Comparison of ENCODE assay signal across 8 cellular contexts in genomic region chr3:129182390-129183180, GRCh38. TPM values are rescaled to one million over a fixed set of nuclear protein-coding genes. Genes with fewer than 3 reads are reported as not detected.
DNase-seq lines count a peak whose midpoint lies in the region; ATAC-seq, FAIRE-seq and TF ChIP-seq lines count a peak whose summit lies in the region.

No MANE protein-coding gene starts in this region.

- ATAC-seq in HG02610 (IDR thresholded peaks at IDR 0.05; ENCODE audit: unreplicated experiment): no peak
- no peak for ATAC-seq in HG03095 (IDR thresholded peaks at IDR 0.05; ENCODE audit: unreplicated experiment)

- H3K4me2 ChIP-seq in MM.1S (ENCODE audit: low read depth, low read length): peak overlapping the region; percentile 93
- peak overlapping the region; percentile 88 for H3K4me2 ChIP-seq in astrocyte (ENCODE audit: low read length)

- peak overlapping the region; percentile 87 for H3K27ac Mint-ChIP-seq in astrocyte (ENCODE audit: unreplicated experiment)
- H3K27ac Mint-ChIP-seq in immature natural killer cell: peak overlapping the region; percentile 92 to 98 (median 98)

- H3K4me3 ChIP-seq in MM.1S (ENCODE audit: low read length) (peak overlapping the region; percentile 99), astrocyte (ENCODE audit: insufficient read depth, low read depth, low read length) (peak overlapping the region; percentile 96)

- H3K9ac ChIP-seq in ES-I3 (ENCODE audit: low read depth, low read length): peak overlapping the region; percentile 91
- H3K9ac ChIP-seq in MM.1S (ENCODE audit: low read length): peak overlapping the region; percentile 100
- peak overlapping the region; percentile 98 for H3K9ac ChIP-seq in astrocyte (ENCODE audit: low read length)

- H3K9me3 ChIP-seq in ES-I3 (ENCODE audit: control insufficient read depth, insufficient read depth, low read length) (no peaks in the 10 kb centered on the region), MM.1S (replicated peaks; ENCODE audit: insufficient read depth, low read length) (no peaks in the 10 kb centered on the region), astrocyte (ENCODE audit: insufficient read depth, low read depth, low read length) (no peaks in the 10 kb centered on the region)

- H3K27me3 Mint-ChIP-seq in astrocyte (ENCODE audit: low read depth, unreplicated experiment): no peaks in the 10 kb centered on the region
- peaks cover 10 to 14% (median 13%) of the 10 kb centered on the region in 3 donors for H3K27me3 Mint-ChIP-seq in immature natural killer cell (ENCODE audit: low read depth in 3 of 3)

- no peaks in the 10 kb centered on the region for H3K36me3 Mint-ChIP-seq in astrocyte (ENCODE audit: low read depth, unreplicated experiment)
- peaks cover 0 to 3% (median 0%) of the 10 kb centered on the region in 3 donors for H3K36me3 Mint-ChIP-seq in immature natural killer cell

- peak overlapping the region; percentile 90; the same call in 1 of the 2 replicates for H3K27ac ChIP-seq in MM.1S (ENCODE audit: low read length)
- H3K27ac ChIP-seq in astrocyte (ENCODE audit: low read depth, low read length): peak overlapping the region; percentile 95

- DNase-seq in MM.1S: no peak
- peak; percentile 46 for DNase-seq in astrocyte (ENCODE audit: low read depth)
- DNase-seq in immature natural killer cell: peak; percentile 51 to 61 (median 57)
- peak; percentile 32 for DNase-seq in stimulated activated naive CD4-positive, alpha-beta T cell treated with Interleukin-2 at 50 U/mL for 16 hours (lab: John Stamatoyannopoulos, UW)
- DNase-seq in occipital lobe (lab: John Stamatoyannopoulos, UW): no peak

- H3K4me1 ChIP-seq in ES-I3 (ENCODE audit: insufficient read depth, low read length) (peaks cover 14% of the 10 kb centered on the region; the same call in 1 of the 2 replicates), MM.1S (ENCODE audit: low read length) (peaks cover 6% of the 10 kb centered on the region), astrocyte (ENCODE audit: insufficient read depth, low read length) (peaks cover 16% of the 10 kb centered on the region)

- H3K9me3 Mint-ChIP-seq in astrocyte (ENCODE audit: unreplicated experiment): no peaks in the 10 kb centered on the region
- no peaks in the 10 kb centered on the region for H3K9me3 Mint-ChIP-seq in immature natural killer cell

- peak overlapping the region; percentile 96 for H3K4me3 Mint-ChIP-seq in astrocyte (ENCODE audit: unreplicated experiment)
- peak overlapping the region; percentile 95 to 97 (median 95) for H3K4me3 Mint-ChIP-seq in immature natural killer cell

- peaks cover 20% of the 10 kb centered on the region for H3F3A ChIP-seq in MM.1S (ENCODE audit: insufficient read depth, low read length)

- H3K27me3 ChIP-seq in MM.1S (replicated peaks; ENCODE audit: insufficient read depth, low read length): no peaks in the 10 kb centered on the region
- H3K27me3 ChIP-seq in astrocyte (ENCODE audit: insufficient read depth, low read length): no peaks in the 10 kb centered on the region

- H3K79me2 ChIP-seq in MM.1S (ENCODE audit: low read length) (peaks cover 84% of the 10 kb centered on the region), astrocyte (ENCODE audit: insufficient read depth, low read length) (peaks cover 74% of the 10 kb centered on the region)

- H4K20me1 ChIP-seq in MM.1S (ENCODE audit: insufficient read depth, low read length): peaks cover 49% of the 10 kb centered on the region
- peaks cover 53% of the 10 kb centered on the region for H4K20me1 ChIP-seq in astrocyte (ENCODE audit: insufficient read depth, low read length)

- H2AFZ ChIP-seq in MM.1S (ENCODE audit: low read length) (no peak overlapping the region), astrocyte (ENCODE audit: low read depth, low read length) (no peak overlapping the region)

- TF ChIP-seq CTCF in MM.1S (IDR thresholded peaks at IDR 0.05; ENCODE audit: low read length) (no peak), astrocyte (IDR thresholded peaks at IDR 0.05; ENCODE audit: insufficient read depth, low read depth, low read length) (no peak)

- H3K36me3 ChIP-seq in ES-I3 (ENCODE audit: insufficient read depth, low read length) (peaks cover 12% of the 10 kb centered on the region), MM.1S (replicated peaks; ENCODE audit: insufficient read depth, low read length) (peaks cover 7% of the 10 kb centered on the region; the same call in 1 of the 2 replicates), astrocyte (ENCODE audit: insufficient read depth, low read length) (peaks cover 8% of the 10 kb centered on the region)

- H3K9me2 ChIP-seq in MM.1S (replicated peaks; ENCODE audit: insufficient read depth, low read length): no peaks in the 10 kb centered on the region

- FAIRE-seq in astrocyte (lab: Jason Lieb, UNC): no peak

- H3K4me1 Mint-ChIP-seq in astrocyte (ENCODE audit: low read depth, unreplicated experiment) (peaks cover 20% of the 10 kb centered on the region), immature natural killer cell (peaks cover 55 to 61% of the 10 kb centered on the region in 2 donors)

RNA-seq across cellular contexts. Expression of gene CNBP, which starts 1.1 kb away (rescaled TPM):
- total RNA-seq in astrocyte: 206 and 227 TPM in 2 replicates
- 1,000 to 10,000 TPM in 1 of 3 donors, 100 to 1,000 TPM in 2; 728 to 1,257 (median 878) TPM for polyA plus RNA-seq in immature natural killer cell
- 169 TPM for total RNA-seq in occipital lobe

RNA-seq across cellular contexts. Expression of gene ISY1, which starts 21.7 kb away (rescaled TPM):
- total RNA-seq in astrocyte (26.6 and 29.7 TPM in 2 replicates), occipital lobe (16.8 TPM)
- polyA plus RNA-seq in immature natural killer cell: 100 to 1,000 TPM in 2 of 3 donors, 10 to 100 TPM in 1; 91.1 to 107 (median 103) TPM

Comparison
In these comparisons a context has a peak if more than half of its experiments do, and no peak if none do; other contexts are left out.
1. DNase-seq: peak in astrocyte (single experiment), immature natural killer cell (3 of 3) and stimulated activated naive CD4-positive, alpha-beta T cell treated with Interleukin-2 at 50 U/mL for 16 hours (single experiment); none in MM.1S (single experiment) and occipital lobe (single experiment).
2. Peak in every context shown above with its lines, with median percentiles within 50 percentile points of each other: H3K9ac ChIP-seq.